ENCODE assay signal across 1 cellular context in genomic region chr2:231957913-231958763, GRCh38.
TF ChIP-seq lines count a peak whose summit lies in the region.

No MANE protein-coding gene starts in this region.

TF ChIP-seq in HepG2, 621 proteins besides CTCF, POLR2A, EP300 and RAD21 (continued from another document and continues in another):
- 0 out of 2 replicates have a peak, but pooled peaks have one; percentile 57 for TF ChIP-seq PAXIP1 (CRISPR knock-in tag; conservative IDR thresholded peaks at IDR 0.05)
- TF ChIP-seq SCMH1 (CRISPR knock-in tag; IDR thresholded peaks at IDR 0.05; ENCODE audit: borderline replicate concordance): no peak
- peak; percentile 89 for TF ChIP-seq CEBPB (IDR thresholded peaks at IDR 0.05; ENCODE audit: borderline replicate concordance, low read depth, low read length)
- no peak for TF ChIP-seq ZNF558 (CRISPR knock-in tag; IDR thresholded peaks at IDR 0.05; ENCODE audit: borderline replicate concordance)
- TF ChIP-seq ZNF30 (CRISPR knock-in tag; IDR thresholded peaks at IDR 0.05): no peak
- no peak for TF ChIP-seq NFKB2 (CRISPR knock-in tag; IDR thresholded peaks at IDR 0.05; ENCODE audit: borderline replicate concordance)
- TF ChIP-seq TAF1 (CRISPR knock-in tag; IDR thresholded peaks at IDR 0.05): no peak
- TF ChIP-seq AFF4 (CRISPR knock-in tag; IDR thresholded peaks at IDR 0.05): no peak
- TF ChIP-seq RELA (CRISPR knock-in tag; IDR thresholded peaks at IDR 0.05): no peak
- TF ChIP-seq ZNF724P (CRISPR knock-in tag; IDR thresholded peaks at IDR 0.05; ENCODE audit: borderline replicate concordance): no peak
- TF ChIP-seq ZNF615 (CRISPR knock-in tag; IDR thresholded peaks at IDR 0.05; ENCODE audit: borderline replicate concordance): 0 out of 2 replicates have a peak, but pooled peaks have one; percentile 43
- TF ChIP-seq SIN3B (IDR thresholded peaks at IDR 0.05; ENCODE audit: low read length): no peak
- TF ChIP-seq ZNF746 (CRISPR knock-in tag; IDR thresholded peaks at IDR 0.05): no peak
- TF ChIP-seq ZNF264 (CRISPR knock-in tag; IDR thresholded peaks at IDR 0.05): no peak
- no peak for TF ChIP-seq CAMTA2 (CRISPR knock-in tag; IDR thresholded peaks at IDR 0.05; ENCODE audit: borderline replicate concordance)
- no peak for TF ChIP-seq SIN3A (IDR thresholded peaks at IDR 0.05; ENCODE audit: borderline replicate concordance, low read depth, low read length)
- TF ChIP-seq SRSF1 (optimal IDR thresholded peaks at IDR 0.05; ENCODE audit: low read depth, low read length): no peak
- TF ChIP-seq PREB (CRISPR knock-in tag; IDR thresholded peaks at IDR 0.05): no peak
- peak; percentile 65; the same call in 1 of the 2 replicates for TF ChIP-seq ZHX1 (CRISPR knock-in tag; IDR thresholded peaks at IDR 0.05; ENCODE audit: low read depth)
- no peak for TF ChIP-seq ZNF619 (CRISPR knock-in tag; IDR thresholded peaks at IDR 0.05)
- no peak for TF ChIP-seq ZNF629 (CRISPR knock-in tag; conservative IDR thresholded peaks at IDR 0.05)
- no peak for TF ChIP-seq NFE2L1 (CRISPR knock-in tag; IDR thresholded peaks at IDR 0.05; ENCODE audit: borderline replicate concordance)
- TF ChIP-seq, protein P1, sequence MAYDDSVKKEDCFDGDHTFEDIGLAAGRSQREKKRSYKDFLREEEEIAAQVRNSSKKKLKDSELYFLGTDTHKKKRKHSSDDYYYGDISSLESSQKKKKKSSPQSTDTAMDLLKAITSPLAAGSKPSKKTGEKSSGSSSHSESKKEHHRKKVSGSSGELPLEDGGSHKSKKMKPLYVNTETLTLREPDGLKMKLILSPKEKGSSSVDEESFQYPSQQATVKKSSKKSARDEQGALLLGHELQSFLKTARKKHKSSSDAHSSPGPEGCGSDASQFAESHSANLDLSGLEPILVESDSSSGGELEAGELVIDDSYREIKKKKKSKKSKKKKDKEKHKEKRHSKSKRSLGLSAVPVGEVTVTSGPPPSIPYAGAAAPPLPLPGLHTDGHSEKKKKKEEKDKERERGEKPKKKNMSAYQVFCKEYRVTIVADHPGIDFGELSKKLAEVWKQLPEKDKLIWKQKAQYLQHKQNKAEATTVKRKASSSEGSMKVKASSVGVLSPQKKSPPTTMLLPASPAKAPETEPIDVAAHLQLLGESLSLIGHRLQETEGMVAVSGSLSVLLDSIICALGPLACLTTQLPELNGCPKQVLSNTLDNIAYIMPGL (CRISPR knock-in tag; IDR thresholded peaks at IDR 0.05; ENCODE audit: borderline replicate concordance in 1 of 2, low read depth in 1 of 2): no peak
- TF ChIP-seq, protein P2, sequence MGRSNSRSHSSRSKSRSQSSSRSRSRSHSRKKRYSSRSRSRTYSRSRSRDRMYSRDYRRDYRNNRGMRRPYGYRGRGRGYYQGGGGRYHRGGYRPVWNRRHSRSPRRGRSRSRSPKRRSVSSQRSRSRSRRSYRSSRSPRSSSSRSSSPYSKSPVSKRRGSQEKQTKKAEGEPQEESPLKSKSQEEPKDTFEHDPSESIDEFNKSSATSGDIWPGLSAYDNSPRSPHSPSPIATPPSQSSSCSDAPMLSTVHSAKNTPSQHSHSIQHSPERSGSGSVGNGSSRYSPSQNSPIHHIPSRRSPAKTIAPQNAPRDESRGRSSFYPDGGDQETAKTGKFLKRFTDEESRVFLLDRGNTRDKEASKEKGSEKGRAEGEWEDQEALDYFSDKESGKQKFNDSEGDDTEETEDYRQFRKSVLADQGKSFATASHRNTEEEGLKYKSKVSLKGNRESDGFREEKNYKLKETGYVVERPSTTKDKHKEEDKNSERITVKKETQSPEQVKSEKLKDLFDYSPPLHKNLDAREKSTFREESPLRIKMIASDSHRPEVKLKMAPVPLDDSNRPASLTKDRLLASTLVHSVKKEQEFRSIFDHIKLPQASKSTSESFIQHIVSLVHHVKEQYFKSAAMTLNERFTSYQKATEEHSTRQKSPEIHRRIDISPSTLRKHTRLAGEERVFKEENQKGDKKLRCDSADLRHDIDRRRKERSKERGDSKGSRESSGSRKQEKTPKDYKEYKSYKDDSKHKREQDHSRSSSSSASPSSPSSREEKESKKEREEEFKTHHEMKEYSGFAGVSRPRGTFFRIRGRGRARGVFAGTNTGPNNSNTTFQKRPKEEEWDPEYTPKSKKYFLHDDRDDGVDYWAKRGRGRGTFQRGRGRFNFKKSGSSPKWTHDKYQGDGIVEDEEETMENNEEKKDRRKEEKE (IDR thresholded peaks at IDR 0.05): no peak
- no peak for TF ChIP-seq KAT7 (CRISPR knock-in tag; IDR thresholded peaks at IDR 0.05; ENCODE audit: borderline replicate concordance)
- TF ChIP-seq ISX (CRISPR knock-in tag; conservative IDR thresholded peaks at IDR 0.05): no peak
- TF ChIP-seq ZNF775 (CRISPR knock-in tag; IDR thresholded peaks at IDR 0.05; ENCODE audit: borderline replicate concordance): no peak
- TF ChIP-seq, protein P3, sequence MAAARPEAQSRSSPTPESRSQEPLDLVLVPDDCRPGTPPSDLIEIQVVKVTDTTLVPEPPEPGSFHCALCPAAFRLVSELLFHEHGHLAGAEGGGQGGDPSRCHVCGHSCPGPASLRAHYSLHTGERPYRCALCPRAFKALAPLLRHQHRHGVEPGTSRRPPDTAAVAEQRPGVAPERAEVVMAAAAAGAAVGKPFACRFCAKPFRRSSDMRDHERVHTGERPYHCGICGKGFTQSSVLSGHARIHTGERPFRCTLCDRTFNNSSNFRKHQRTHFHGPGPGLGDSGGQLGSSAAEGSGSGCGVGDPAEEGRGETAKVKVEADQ (CRISPR knock-in tag; IDR thresholded peaks at IDR 0.05; ENCODE audit: borderline replicate concordance): 0 out of 2 replicates have a peak, but pooled peaks have one; percentile 41
- no peak for TF ChIP-seq ZNF720 (CRISPR knock-in tag; IDR thresholded peaks at IDR 0.05)
- TF ChIP-seq TEAD3 (CRISPR knock-in tag; optimal IDR thresholded peaks at IDR 0.05; ENCODE audit: borderline replicate concordance): peak; percentile 31
- no peak for TF ChIP-seq ZNF576 (CRISPR knock-in tag; IDR thresholded peaks at IDR 0.05)
- no peak for TF ChIP-seq FIP1L1 (IDR thresholded peaks at IDR 0.05; ENCODE audit: borderline replicate concordance, insufficient read depth, low read depth, low read length)
- no peak; the same call in 1 of the 2 replicates for TF ChIP-seq REPIN1 (CRISPR knock-in tag; IDR thresholded peaks at IDR 0.05; ENCODE audit: borderline replicate concordance, low read depth)
- no peak for TF ChIP-seq CENPX (CRISPR knock-in tag; IDR thresholded peaks at IDR 0.05)
- no peak for TF ChIP-seq HOXA9 (CRISPR knock-in tag; IDR thresholded peaks at IDR 0.05; ENCODE audit: borderline replicate concordance)
- no peak for TF ChIP-seq STAG1 (CRISPR knock-in tag; IDR thresholded peaks at IDR 0.05)
- no peak for TF ChIP-seq HCFC1 (IDR thresholded peaks at IDR 0.05; ENCODE audit: low read depth, low read length)
- TF ChIP-seq ZNF644 (CRISPR knock-in tag; IDR thresholded peaks at IDR 0.05; ENCODE audit: low read depth): peak; percentile 71; the same call in 1 of the 2 replicates
- no peak for TF ChIP-seq TRIM22 (IDR thresholded peaks at IDR 0.05)
- TF ChIP-seq, protein P4, sequence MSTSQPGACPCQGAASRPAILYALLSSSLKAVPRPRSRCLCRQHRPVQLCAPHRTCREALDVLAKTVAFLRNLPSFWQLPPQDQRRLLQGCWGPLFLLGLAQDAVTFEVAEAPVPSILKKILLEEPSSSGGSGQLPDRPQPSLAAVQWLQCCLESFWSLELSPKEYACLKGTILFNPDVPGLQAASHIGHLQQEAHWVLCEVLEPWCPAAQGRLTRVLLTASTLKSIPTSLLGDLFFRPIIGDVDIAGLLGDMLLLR (CRISPR knock-in tag; IDR thresholded peaks at IDR 0.05): no peak
- TF ChIP-seq MAFK (conservative IDR thresholded peaks at IDR 0.05 in 1 of 2, IDR thresholded peaks at IDR 0.05 in 1 of 2; ENCODE audit: low read length in 2 of 2): no peak
- peak; percentile 46; the same call in 1 of the 2 replicates for TF ChIP-seq ZNF501 (CRISPR knock-in tag; IDR thresholded peaks at IDR 0.05)
